In genomic region chr6:125794342-125795137, GRCh38 we compare ENCODE assay signal across 12 cellular contexts. TPM values are rescaled to one million over a fixed set of nuclear protein-coding genes. Genes with fewer than 3 reads are reported as not detected.
A peak's percentile ranks its signal among the peaks of the same experiment; 100 is the strongest.
DNase-seq lines count a peak whose midpoint lies in the region; ATAC-seq and TF ChIP-seq lines count a peak whose summit lies in the region.
"Had no signal": no experiment of that assay in that cellular context is flagged by ENCODE, and none has a peak within 500 bp of the region (broad histone marks: within the 10 kb centered on the region; RNA-seq: fewer than 3 reads in every experiment).

No MANE protein-coding gene starts in this region.

- DNase-seq in adrenal gland, result peak in 4 of 7 donors; percentile 39 to 64 (median 42)
- peak; percentile 71 for DNase-seq in fibroblast of mammary gland (ENCODE audit: low read depth)
- DNase-seq in posterior cingulate gyrus, result no peak
- DNase-seq: NCI-H1694 treated with DMSO at 0.1 percent for 48 hours had no signal

- TF ChIP-seq CTCF in HEK293 (tag by site-specific recombination; IDR thresholded peaks at IDR 0.05) (no peak), adrenal gland (IDR thresholded peaks at IDR 0.05) (no peak), fibroblast of mammary gland (conservative IDR thresholded peaks at IDR 0.05; ENCODE audit: control insufficient read depth, insufficient read depth, low read depth, low read length) (no peak)

- H3K36me3 ChIP-seq in ACC112 (ENCODE audit: insufficient read depth, low read length), result peaks cover 13% of the 10 kb centered on the region; the same call in 1 of the 2 replicates
- H3K36me3 ChIP-seq in HEK293 (ENCODE audit: control insufficient read depth in 2 of 2, insufficient read depth in 1 of 2, low read length in 2 of 2), result peaks cover 0 to 3% of the 10 kb centered on the region in 2 experiments; a peak in 1 of 3 replicates
- H3K36me3 ChIP-seq in adrenal gland (replicated peaks in 1 of 2), result no peaks in the 10 kb centered on the region

- H3K4me3 ChIP-seq in ACC112 (ENCODE audit: low read depth, low read length) (peak overlapping the region; percentile 93), HEK293 (ENCODE audit: low read depth, low read length) (no peak overlapping the region), adrenal gland (peak overlapping the region in 1 of 4 donors; percentile 94), fibroblast of mammary gland (ENCODE audit: control insufficient read depth, low read depth, low read length) (peak overlapping the region; percentile 21)

- peaks cover 77% of the 10 kb centered on the region for H3K79me2 ChIP-seq in ACC112 (ENCODE audit: control insufficient read depth, insufficient read depth, low read length, unreplicated experiment)

- H3K9me3 ChIP-seq in HEK293 (ENCODE audit: control insufficient read depth, insufficient read depth, low read depth, low read length) (no peaks in the 10 kb centered on the region), adrenal gland (replicated peaks in 1 of 3) (no peaks in the 10 kb centered on the region)

- CTCF ChIA-PET in HEK293 (lab: Yijun Ruan, JAX), result interaction anchor here (0.5 to 1.9 kb wide), 12 partner anchors 9 to 480 kb away, joined by 3 to 10 read pairs (median 4); partner anchors contain the start of gene HINT3

- POLR2A ChIA-PET in HEK293 (lab: Yijun Ruan, JAX), result interaction anchor here (0.8 to 1.5 kb wide), 2 partner anchors 13 to 14 kb away, joined by 3 to 5 read pairs; no protein-coding TSS in a partner anchor

- 42 to 50% (median 47%) methylated on average over 5 of the region's 5 CpGs for WGBS in adrenal gland, 4 donors

- no peak overlapping the region for H2AFZ ChIP-seq in ACC112 (ENCODE audit: low read length, unreplicated experiment)

- ATAC-seq in GM21529 (IDR thresholded peaks at IDR 0.05; ENCODE audit: unreplicated experiment) (no peak), GM18502 (IDR thresholded peaks at IDR 0.05; ENCODE audit: poor library complexity, unreplicated experiment) (no peak), GM19395 (IDR thresholded peaks at IDR 0.05; ENCODE audit: unreplicated experiment) (no peak)
- ATAC-seq: esophagus mucosa, Right ventricle myocardium inferior had no signal

- intact Hi-C loops in adrenal gland (cut with DNase I) (loop anchor here in 1 of 2 donors (5.0 kb wide), 1 partner anchor 58 kb away; no protein-coding TSS in a partner anchor), posterior cingulate gyrus (cut with DNase I) (loop anchor here (5.0 kb wide), 2 partner anchors 48 to 63 kb away; no protein-coding TSS in a partner anchor)

- H3K27ac ChIP-seq in ACC112 (ENCODE audit: low read depth, low read length), result peak overlapping the region; percentile 87
- H3K27ac ChIP-seq in HEK293 (ENCODE audit: extremely low read depth, low read depth, low read length), result no peak overlapping the region
- peak overlapping the region; percentile 44 to 99 (median 74) for H3K27ac ChIP-seq in adrenal gland

- peaks cover 59% of the 10 kb centered on the region for H3K4me1 ChIP-seq in ACC112 (ENCODE audit: control insufficient read depth, insufficient read depth, low read length, unreplicated experiment)
- H3K4me1 ChIP-seq in HEK293 (ENCODE audit: control insufficient read depth, insufficient read depth, low read length), result peaks cover 37% of the 10 kb centered on the region
- peaks cover 42 to 81% of the 10 kb centered on the region in 2 donors for H3K4me1 ChIP-seq in adrenal gland (replicated peaks in 1 of 2)

- TF ChIP-seq POLR2A in adrenal gland (IDR thresholded peaks at IDR 0.05), result no peak

- H3K27me3 ChIP-seq in ACC112 (ENCODE audit: insufficient read depth, low read length) (no peaks in the 10 kb centered on the region), adrenal gland (no peaks in the 10 kb centered on the region)

TF ChIP-seq in HEK293, 187 proteins besides CTCF, POLR2A, EP300 and RAD21:
- TF ChIP-seq SCRT1 (tag by site-specific recombination; IDR thresholded peaks at IDR 0.05; ENCODE audit: borderline replicate concordance) (no peak), ZNF670 (tag by site-specific recombination; IDR thresholded peaks at IDR 0.05; ENCODE audit: low read depth) (no peak), PRDM6 (tag by site-specific recombination; IDR thresholded peaks at IDR 0.05) (0 out of 2 replicates have a peak, but pooled peaks have one; percentile 54)
- TF ChIP-seq, protein P1, sequence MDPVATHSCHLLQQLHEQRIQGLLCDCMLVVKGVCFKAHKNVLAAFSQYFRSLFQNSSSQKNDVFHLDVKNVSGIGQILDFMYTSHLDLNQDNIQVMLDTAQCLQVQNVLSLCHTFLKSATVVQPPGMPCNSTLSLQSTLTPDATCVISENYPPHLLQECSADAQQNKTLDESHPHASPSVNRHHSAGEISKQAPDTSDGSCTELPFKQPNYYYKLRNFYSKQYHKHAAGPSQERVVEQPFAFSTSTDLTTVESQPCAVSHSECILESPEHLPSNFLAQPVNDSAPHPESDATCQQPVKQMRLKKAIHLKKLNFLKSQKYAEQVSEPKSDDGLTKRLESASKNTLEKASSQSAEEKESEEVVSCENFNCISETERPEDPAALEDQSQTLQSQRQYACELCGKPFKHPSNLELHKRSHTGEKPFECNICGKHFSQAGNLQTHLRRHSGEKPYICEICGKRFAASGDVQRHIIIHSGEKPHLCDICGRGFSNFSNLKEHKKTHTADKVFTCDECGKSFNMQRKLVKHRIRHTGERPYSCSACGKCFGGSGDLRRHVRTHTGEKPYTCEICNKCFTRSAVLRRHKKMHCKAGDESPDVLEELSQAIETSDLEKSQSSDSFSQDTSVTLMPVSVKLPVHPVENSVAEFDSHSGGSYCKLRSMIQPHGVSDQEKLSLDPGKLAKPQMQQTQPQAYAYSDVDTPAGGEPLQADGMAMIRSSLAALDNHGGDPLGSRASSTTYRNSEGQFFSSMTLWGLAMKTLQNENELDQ (tag by site-specific recombination; IDR thresholded peaks at IDR 0.05; ENCODE audit: low read depth), result no peak

RNA-seq across cellular contexts. Expression of gene NCOA7, which starts 3.8 kb away (rescaled TPM):
- 100 to 1,000 TPM in 4 of 8 donors, 10 to 100 TPM in 4; 51.2 to 180 (median 95.1) TPM for total RNA-seq in adrenal gland
- 10 to 100 TPM; 24.5 to 77.9 (median 53.0) TPM for polyA plus RNA-seq in adrenal gland

RNA-seq across cellular contexts. Expression of gene HEY2, which starts 45.1 kb away (rescaled TPM):
- total RNA-seq in adrenal gland, result 1 to 10 TPM in 5 of 8 donors, under 1 TPM in 2, not detected in 1; 0.60 to 1.8 (median 1.0) TPM
- 1 to 10 TPM in 2 of 3 donors, under 1 TPM in 1; 0.46 to 2.1 (median 1.4) TPM for polyA plus RNA-seq in adrenal gland
- total RNA-seq: B cell had no signal

Comparison
In these comparisons a context has a peak if more than half of its experiments do, and no peak if none do; other contexts are left out.
1. DNase-seq: peak in adrenal gland (4 of 7) and fibroblast of mammary gland (single experiment); none in posterior cingulate gyrus (0 of 10).